8 cellular contexts compared by ENCODE assay signal in the genomic region with DNA sequence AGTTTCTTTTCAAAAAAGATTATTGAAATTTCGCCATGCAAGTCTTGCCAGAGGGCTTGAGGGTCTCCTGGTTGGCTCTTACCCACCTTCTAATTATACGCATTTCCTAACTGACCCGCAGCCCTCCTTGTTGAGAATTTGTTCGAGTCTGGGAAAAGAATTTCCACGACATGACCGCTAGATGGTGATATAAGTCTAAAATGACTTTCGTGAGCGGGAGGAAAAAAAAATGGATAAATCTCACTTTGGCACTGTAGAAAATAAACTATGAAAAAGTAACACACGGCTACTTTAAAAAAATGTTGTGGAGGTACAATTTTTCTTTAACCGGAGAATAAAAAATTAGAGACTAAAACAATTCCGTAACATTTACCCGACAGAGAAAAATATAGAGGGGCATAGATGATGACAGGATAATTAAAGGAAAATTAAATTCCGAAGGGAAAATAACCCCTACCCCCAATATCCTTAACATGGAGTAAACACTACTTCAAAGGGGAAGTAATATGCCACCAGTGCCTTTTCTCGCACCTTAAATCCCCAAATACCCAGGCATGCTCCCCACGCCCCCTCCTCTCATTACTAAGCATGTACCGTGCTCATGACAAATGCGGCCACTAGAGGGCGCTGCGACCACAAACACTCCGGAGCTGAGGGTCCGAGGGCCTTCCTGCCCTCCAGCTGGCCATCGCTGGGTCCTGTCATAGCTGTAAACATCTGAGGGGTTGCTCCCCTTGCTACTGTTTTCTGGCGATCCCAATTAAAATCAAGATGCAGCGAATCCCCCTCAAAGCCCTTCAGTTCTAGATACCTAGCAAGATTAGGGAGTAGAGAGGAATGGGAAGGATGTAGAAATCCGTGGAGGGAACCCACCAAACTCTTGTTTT.
DNase-seq lines count a peak whose midpoint lies in the region; ATAC-seq and TF ChIP-seq lines count a peak whose summit lies in the region.

No MANE protein-coding gene starts in this region.

- H3K4me1 Mint-ChIP-seq in activated CD4-positive, alpha-beta memory T cell treated with anti-CD3 and anti-CD28 coated beads, Interleukin-2, amount 10 ng/mL, durations not matched to agents 7 days and 5 days: peaks cover 2% of the 10 kb centered on the region

- POLR2A ChIA-PET in GM10248 (lab: Yijun Ruan, JAX): no interaction called here
- POLR2A ChIA-PET in activated CD4-positive, alpha-beta memory T cell treated with anti-CD3 and anti-CD28 coated beads, Interleukin-2, amount 10 ng/mL, durations not matched to agents 7 days and 5 days (lab: Charles Lee): no interaction called here

- H3K27ac Mint-ChIP-seq in activated CD4-positive, alpha-beta memory T cell treated with anti-CD3 and anti-CD28 coated beads, Interleukin-2, amount 10 ng/mL, durations not matched to agents 7 days and 5 days: no peak overlapping the region

- ATAC-seq in HG03175 (IDR thresholded peaks at IDR 0.05; ENCODE audit: unreplicated experiment) (peak; percentile 63), GM21447 (IDR thresholded peaks at IDR 0.05; ENCODE audit: unreplicated experiment) (no peak)

- no peaks in the 10 kb centered on the region for H3K27me3 Mint-ChIP-seq in activated CD4-positive, alpha-beta memory T cell treated with anti-CD3 and anti-CD28 coated beads, Interleukin-2, amount 10 ng/mL, durations not matched to agents 7 days and 5 days

- H3K36me3 Mint-ChIP-seq in activated CD4-positive, alpha-beta memory T cell treated with anti-CD3 and anti-CD28 coated beads, Interleukin-2, amount 10 ng/mL, durations not matched to agents 7 days and 5 days (ENCODE audit: low read depth): no peaks in the 10 kb centered on the region

- TF ChIP-seq CTCF in GM10248 (IDR thresholded peaks at IDR 0.05; ENCODE audit: control extremely low read depth, extremely low read depth, low read depth, missing control alignments): peak; percentile 71
- peak; percentile 92 for TF ChIP-seq CTCF in foreskin fibroblast (IDR thresholded peaks at IDR 0.05; ENCODE audit: low read depth, low read length)

- no peak overlapping the region for H3K4me3 Mint-ChIP-seq in activated CD4-positive, alpha-beta memory T cell treated with anti-CD3 and anti-CD28 coated beads, Interleukin-2, amount 10 ng/mL, durations not matched to agents 7 days and 5 days

- DNase-seq in A172 (ENCODE audit: low spot score): peak; percentile 58
- DNase-seq in GM10248 (ENCODE audit: extremely low spot score): peak; percentile 52
- peak; percentile 48 to 80 for DNase-seq in NCI-H446 (lab: John Stamatoyannopoulos, UW)
- DNase-seq in activated CD4-positive, alpha-beta memory T cell treated with anti-CD3 and anti-CD28 coated beads, Interleukin-2, amount 10 ng/mL, durations not matched to agents 7 days and 5 days: peak; percentile 44
- DNase-seq in foreskin fibroblast: peak; percentile 37 to 72
- peak in 47 of 56 donors; percentile 3 to 83 (median 42) for DNase-seq in nucleus accumbens (lab: John Stamatoyannopoulos, UW)

- H3K4me3 ChIP-seq in foreskin fibroblast (ENCODE audit: low read depth in 1 of 2, low read length in 2 of 2): peak overlapping the region; percentile 26 to 49

- CTCF ChIA-PET in GM10248 (lab: Yijun Ruan, JAX): interaction anchor here (0.7 to 2.9 kb wide), 27 partner anchors 10 to 1050 kb away, joined by 3 to 30 read pairs (median 4); no protein-coding TSS in a partner anchor
- CTCF ChIA-PET in activated CD4-positive, alpha-beta memory T cell treated with anti-CD3 and anti-CD28 coated beads, Interleukin-2, amount 10 ng/mL, durations not matched to agents 7 days and 5 days (lab: Charles Lee): interaction anchor here (0.7 to 1.6 kb wide), 6 partner anchors 14 to 404 kb away, joined by 3 to 8 read pairs (median 4); no protein-coding TSS in a partner anchor

- H3K9me3 Mint-ChIP-seq in activated CD4-positive, alpha-beta memory T cell treated with anti-CD3 and anti-CD28 coated beads, Interleukin-2, amount 10 ng/mL, durations not matched to agents 7 days and 5 days: no peaks in the 10 kb centered on the region
